ENCODE assay signal across 7 cellular contexts in the genomic region with DNA sequence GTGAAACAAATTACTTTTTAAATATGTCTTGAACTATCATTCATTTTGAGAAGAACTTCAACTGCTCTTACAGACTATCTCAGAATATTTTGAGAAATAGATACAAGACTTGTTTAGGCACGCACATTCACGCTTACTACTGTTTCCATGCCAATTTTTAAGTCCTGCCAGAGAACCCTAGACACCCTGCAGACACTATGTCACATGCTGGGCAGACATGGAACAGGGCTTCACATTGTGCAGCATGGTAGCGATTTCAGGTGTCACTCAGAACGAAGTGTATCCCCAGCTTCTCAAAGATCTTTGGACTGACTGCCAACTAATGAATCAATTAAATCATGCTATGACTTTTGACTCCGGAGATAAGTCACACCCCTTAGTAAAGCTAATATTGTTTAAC.
"Had no signal": no experiment of that assay in that cellular context is flagged by ENCODE, and none has a peak within 500 bp of the region (broad histone marks: within the 10 kb centered on the region; RNA-seq: fewer than 3 reads in every experiment).

No MANE protein-coding gene starts in this region.

- DNase-seq: H9, HCEC 1CT, IMR-90 had no signal

- FAIRE-seq: H1, H54, HTR-8/SVneo had no signal

- H3K4me3 ChIP-seq: GM23338 had no signal

- ATAC-seq: GM23338 had no signal
